In genomic region chr18:79393626-79394401, GRCh38 we compare ENCODE assay signal across 8 cellular contexts. TPM values are rescaled to one million over a fixed set of nuclear protein-coding genes. Genes with fewer than 3 reads are reported as not detected.
DNase-seq lines count a peak whose midpoint lies in the region; ATAC-seq, FAIRE-seq and TF ChIP-seq lines count a peak whose summit lies in the region.

No MANE protein-coding gene starts in this region.

- TF ChIP-seq CTCF in Calu3 (IDR thresholded peaks at IDR 0.05; ENCODE audit: unreplicated experiment), result no peak
- TF ChIP-seq CTCF in PC-9 (conservative IDR thresholded peaks at IDR 0.05), result no peak
- no peak for TF ChIP-seq CTCF in pancreas (IDR thresholded peaks at IDR 0.05)

- no peaks in the 10 kb centered on the region for H3K36me3 ChIP-seq in PC-9 (ENCODE audit: low read depth)
- H3K36me3 ChIP-seq in pancreas, result no peaks in the 10 kb centered on the region

- H4K20me1 ChIP-seq in PC-9 (ENCODE audit: insufficient read depth), result no peaks in the 10 kb centered on the region

- H3K36me3 Mint-ChIP-seq in Calu3 (ENCODE audit: insufficient read depth, unreplicated experiment), result peaks cover 6% of the 10 kb centered on the region

- H3K27ac ChIP-seq in PC-9 (no peak overlapping the region), pancreas (peak overlapping the region; percentile 26 to 87 (median 70))

- H3K4me2 ChIP-seq in PC-9, result peak overlapping the region; percentile 78

- POLR2A ChIA-PET in PC-9 (lab: Charles Lee; ENCODE audit: unreplicated experiment), result no interaction called here

- intact Hi-C loops in Calu3 (cut with micrococcal nuclease; ENCODE audit: unreplicated experiment) (no loop called here), PC-9 (cut with micrococcal nuclease; ENCODE audit: unreplicated experiment) (no loop called here), left cardiac atrium (cut with DNase I) (loop anchor here in 1 of 2 donors (5.0 kb wide), 1 partner anchor 113 kb away; no protein-coding TSS in a partner anchor), pancreas (cut with DNase I) (no loop called here)

- no peaks in the 10 kb centered on the region for H3K9me3 Mint-ChIP-seq in Calu3 (ENCODE audit: low read depth, unreplicated experiment)

- H2AFZ ChIP-seq in PC-9, result peak overlapping the region; percentile 74

- WGBS in pancreas, 2 donors, result 1% methylated on average over 46 to 64 of the region's 67 CpGs

- CTCF ChIA-PET in Calu3 (lab: Charles Lee) (interaction anchor here (0.7 to 1.6 kb wide), 2 partner anchors 15 to 209 kb away, joined by 3 to 4 read pairs; no protein-coding TSS in a partner anchor), PC-9 (lab: Charles Lee) (no interaction called here)

- FAIRE-seq in pancreas (lab: Jason Lieb, UNC), result no peak

- DNase-seq in Calu3 (peak; percentile 78), PC-9 (peak; percentile 58 to 66), anterior cingulate cortex (lab: John Stamatoyannopoulos, UW) (peak in 36 of 58 donors; percentile 19 to 76 (median 42)), left cardiac atrium (peak; percentile 97), pancreas (peak; percentile 87 to 96 (median 94))

- no peaks in the 10 kb centered on the region for H3K4me1 Mint-ChIP-seq in Calu3 (ENCODE audit: low read depth, unreplicated experiment)

- H3K4me1 ChIP-seq in PC-9 (replicated peaks; ENCODE audit: insufficient read depth) (no peaks in the 10 kb centered on the region), pancreas (peaks cover 0 to 14% (median 10%) of the 10 kb centered on the region in 3 donors)

- peak; percentile 24 for ATAC-seq in HG03432 (IDR thresholded peaks at IDR 0.05; ENCODE audit: unreplicated experiment)
- peak; percentile 78 to 82 for ATAC-seq in left cardiac atrium
- peak; percentile 79 to 90 (median 88) for ATAC-seq in pancreas
- no peak for ATAC-seq in HG03520 (IDR thresholded peaks at IDR 0.05; ENCODE audit: unreplicated experiment)
- ATAC-seq in GM18511 (IDR thresholded peaks at IDR 0.05; ENCODE audit: unreplicated experiment), result no peak

- H3K27ac Mint-ChIP-seq in Calu3 (ENCODE audit: unreplicated experiment), result peak overlapping the region; percentile 97

- no peaks in the 10 kb centered on the region for H3K79me2 ChIP-seq in PC-9 (ENCODE audit: low read depth)

- H3K4me3 ChIP-seq in PC-9 (peak overlapping the region; percentile 57; the same call in 1 of the 2 replicates), pancreas (peak overlapping the region; percentile 31 to 57 (median 45))

- H3K4me3 Mint-ChIP-seq in Calu3 (ENCODE audit: low read depth, unreplicated experiment), result peak overlapping the region; percentile 79

- no peaks in the 10 kb centered on the region for H3K9me2 ChIP-seq in PC-9 (ENCODE audit: insufficient read depth)

- BruUV-seq in Calu3 (replicated peaks; lab: Mats Ljungman, UMichigan) (no TSS peak), PC-9 (replicated peaks; lab: Mats Ljungman, UMichigan) (no TSS peak)

- H3F3A ChIP-seq in PC-9 (ENCODE audit: insufficient read depth, low read depth), result 0 out of 2 replicates have a peak, but pooled peaks cover 5% of the 10 kb centered on the region

- H3K27me3 Mint-ChIP-seq in Calu3 (ENCODE audit: unreplicated experiment), result peaks cover 17% of the 10 kb centered on the region

- H3K9me3 ChIP-seq in PC-9 (ENCODE audit: insufficient read depth, low read depth), result no peaks in the 10 kb centered on the region
- H3K9me3 ChIP-seq in pancreas, result no peaks in the 10 kb centered on the region

- H3K27me3 ChIP-seq in PC-9 (ENCODE audit: insufficient read depth, low read depth), result peaks cover 22% of the 10 kb centered on the region; the same call in 1 of the 2 replicates
- H3K27me3 ChIP-seq in pancreas, result peaks cover 0 to 20% (median 3%) of the 10 kb centered on the region in 4 donors

RNA-seq across cellular contexts. Expression of gene NFATC1, which starts 1.9 kb away (rescaled TPM):
- total RNA-seq in Calu3 (2022) (2.8 and 5.9 TPM in 2 replicates), PC-9 (2021) (2.6 and 2.9 TPM in 2 replicates), left cardiac atrium (10 to 100 TPM; 17.1 to 18.9 TPM), pancreas (1 to 10 TPM; 3.4 to 7.9 (median 4.5) TPM)
- 1 to 10 TPM; 4.3 to 4.5 TPM for polyA plus RNA-seq in pancreas

Comparison
In these comparisons a context has a peak if more than half of its experiments do, and no peak if none do; other contexts are left out.
1. DNase-seq: peak in every context shown above with its lines; median percentile 97 in left cardiac atrium; 94 in pancreas; 78 in Calu3; 62 in PC-9; 42 in anterior cingulate cortex.
2. ATAC-seq: peak in HG03432 (single experiment), left cardiac atrium (2 of 2) and pancreas (4 of 4); none in HG03520 (single experiment) and GM18511 (single experiment).